ENCODE assay signal across 16 cellular contexts in the genomic region with DNA sequence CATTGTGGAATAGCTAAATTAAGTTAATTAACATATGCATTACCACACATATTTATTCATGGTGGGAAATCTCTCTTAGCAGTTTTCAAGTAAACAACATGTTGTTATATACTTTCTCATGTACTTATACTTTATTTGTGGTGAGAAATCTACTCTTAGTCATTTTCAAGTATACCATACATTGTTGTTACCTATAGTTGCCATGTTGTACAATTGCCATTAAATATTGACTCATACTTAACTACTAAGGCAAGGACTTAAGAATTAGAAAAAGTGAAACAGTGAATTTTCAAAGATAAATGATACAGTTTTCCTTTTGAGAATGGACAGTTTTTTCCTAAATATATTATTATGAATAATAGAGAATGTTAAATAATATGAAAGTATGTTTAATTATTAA.
"Had no signal": no experiment of that assay in that cellular context is flagged by ENCODE, and none has a peak within 500 bp of the region (broad histone marks: within the 10 kb centered on the region; RNA-seq: fewer than 3 reads in every experiment).

No MANE protein-coding gene starts in this region.

- ATAC-seq: activated CD4-positive, alpha-beta T cell treated with anti-CD3 and anti-CD28 coated beads for 36 hours; activated CD8-positive, alpha-beta memory T cell treated with anti-CD3 and anti-CD28 coated beads, Interleukin-2, amount 10 ng/mL, durations not matched to agents 7 days and 5 days; left cardiac atrium; sciatic nerve; T-helper 17 cell had no signal

- H3K9me3 Mint-ChIP-seq: activated CD4-positive, alpha-beta memory T cell treated with anti-CD3 and anti-CD28 coated beads for 36 hours; activated T-cell treated with anti-CD3 and anti-CD28 coated beads, Interleukin-2, amount 50 U/mL, for 24 hours had no signal

- H3K27me3 Mint-ChIP-seq: activated CD4-positive, alpha-beta memory T cell treated with anti-CD3 and anti-CD28 coated beads for 36 hours; activated CD4-positive, alpha-beta T cell treated with anti-CD3 and anti-CD28 coated beads for 36 hours; activated CD8-positive, alpha-beta memory T cell treated with anti-CD3 and anti-CD28 coated beads, Interleukin-2, amount 10 ng/mL, durations not matched to agents 7 days and 5 days; activated naive CD8-positive, alpha-beta T cell; activated T-cell treated with anti-CD3 and anti-CD28 coated beads, Interleukin-2, amount 50 U/mL, for 24 hours; T-helper 17 cell had no signal

- DNase-seq: activated CD4-positive, alpha-beta memory T cell treated with anti-CD3 and anti-CD28 coated beads for 36 hours; activated CD4-positive, alpha-beta T cell treated with anti-CD3 and anti-CD28 coated beads for 36 hours; activated CD8-positive, alpha-beta memory T cell treated with anti-CD3 and anti-CD28 coated beads, Interleukin-2, amount 10 ng/mL, durations not matched to agents 7 days and 5 days; activated effector memory CD4-positive, alpha-beta T cell treated with anti-CD3 and anti-CD28 coated beads, Interleukin-2, amount 50 U/mL, for 16 hours; activated T-cell treated with anti-CD3 and anti-CD28 coated beads, Interleukin-2, amount 50 U/mL, for 24 hours; amniotic stem cell; central memory CD4-positive, alpha-beta T cell; foreskin melanocyte; left cardiac atrium; lower lobe of right lung; midbrain; stimulated activated CD4-positive, alpha-beta T cell treated with anti-CD3 and anti-CD28 coated beads, Interleukin-1b, Interleukin-23, amount 100 ng/mL, for 48 hours; T-helper 17 cell had no signal

- H3K27ac Mint-ChIP-seq: activated CD4-positive, alpha-beta memory T cell treated with anti-CD3 and anti-CD28 coated beads for 36 hours; activated CD4-positive, alpha-beta T cell treated with anti-CD3 and anti-CD28 coated beads for 36 hours; activated CD8-positive, alpha-beta memory T cell treated with anti-CD3 and anti-CD28 coated beads, Interleukin-2, amount 10 ng/mL, durations not matched to agents 7 days and 5 days; activated naive CD8-positive, alpha-beta T cell; activated T-cell treated with anti-CD3 and anti-CD28 coated beads, Interleukin-2, amount 50 U/mL, for 24 hours; T-helper 17 cell had no signal

- H3K9me3 ChIP-seq: lower lobe of right lung had no signal

- H3K27ac ChIP-seq: coronary artery had no signal

- H3K4me3 Mint-ChIP-seq: activated CD4-positive, alpha-beta memory T cell treated with anti-CD3 and anti-CD28 coated beads for 36 hours; activated CD4-positive, alpha-beta T cell treated with anti-CD3 and anti-CD28 coated beads for 36 hours; activated CD8-positive, alpha-beta memory T cell treated with anti-CD3 and anti-CD28 coated beads, Interleukin-2, amount 10 ng/mL, durations not matched to agents 7 days and 5 days; activated naive CD8-positive, alpha-beta T cell; activated T-cell treated with anti-CD3 and anti-CD28 coated beads, Interleukin-2, amount 50 U/mL, for 24 hours; T-helper 17 cell had no signal

- H3K4me3 ChIP-seq: coronary artery, lower lobe of right lung had no signal
